In genomic region chr20:8170921-8171320, GRCh38 we compare ENCODE assay signal across 34 cellular contexts.
"Had no signal": no experiment of that assay in that cellular context is flagged by ENCODE, and none has a peak within 500 bp of the region (broad histone marks: within the 10 kb centered on the region; RNA-seq: fewer than 3 reads in every experiment).

No MANE protein-coding gene starts in this region.

- FAIRE-seq: astrocyte, TTC549 had no signal

- H3K36me3 ChIP-seq: adrenal gland, brain microvascular endothelial cell, breast epithelium had no signal

- ATAC-seq: activated CD8-positive, alpha-beta T cell treated with anti-CD3 and anti-CD28 coated beads for 36 hours; activated naive CD4-positive, alpha-beta T cell treated with anti-CD3 and anti-CD28 coated beads, Interleukin-2, amount 50 U/mL, for 72 hours; activated T-cell treated with anti-CD3 and anti-CD28 coated beads, Interleukin-2, amount 50 U/mL, for 4 hours; activated T-cell treated with anti-CD3 and anti-CD28 coated beads, Interleukin-2, amount 50 U/mL, for 72 hours; activated T-helper 17 cell treated with anti-CD3 and anti-CD28 coated beads, Interleukin-2, amount 50 U/mL, for 72 hours; body of pancreas; T-cell; T-helper 17 cell had no signal

- H3K27ac ChIP-seq: adrenal gland, body of pancreas, brain microvascular endothelial cell, breast epithelium, VCaP had no signal

- H3K9me3 ChIP-seq: adrenal gland, body of pancreas, breast epithelium had no signal

- H3K4me3 ChIP-seq: adrenal gland, body of pancreas, breast epithelium had no signal

- DNase-seq: activated B cell treated with CpG ODN at 0.5 μM for 24 hours; activated CD4-positive, alpha-beta memory T cell treated with anti-CD3 and anti-CD28 coated beads for 36 hours; activated CD4-positive, alpha-beta T cell treated with anti-CD3 and anti-CD28 coated beads for 4 hours; activated CD4-positive, alpha-beta T cell treated with anti-CD3 and anti-CD28 coated beads, Interleukin-2, amount 10 ng/mL, durations not matched to agents 24 days and 14 days; activated CD4-positive, alpha-beta T cell treated with anti-CD3 and anti-CD28 coated beads, Interleukin-2, amount 50 U/mL, for 1 hour; activated CD4-positive, alpha-beta T cell treated with anti-CD3 and anti-CD28 coated beads, Interleukin-2, amount 50 U/mL, for 4 hours; activated CD4-positive, CD25-positive, alpha-beta regulatory T cell treated with anti-CD3 and anti-CD28 coated beads, Interleukin-2, amount 50 U/mL, for 72 hours; activated CD8-positive, alpha-beta memory T cell treated with anti-CD3 and anti-CD28 coated beads, Interleukin-2, amount 50 U/mL, for 4 hours; activated CD8-positive, alpha-beta T cell treated with anti-CD3 and anti-CD28 coated beads for 36 hours; activated effector memory CD4-positive, alpha-beta T cell treated with anti-CD3 and anti-CD28 coated beads, Interleukin-2, amount 50 U/mL, for 16 hours; activated gamma-delta T cell treated with Interleukin-2 at 50 U/mL for 16 hours; activated naive CD4-positive, alpha-beta T cell; activated naive CD4-positive, alpha-beta T cell treated with anti-CD3 and anti-CD28 coated beads for 36 hours; activated naive CD4-positive, alpha-beta T cell treated with anti-CD3 and anti-CD28 coated beads, Interleukin-2, amount 50 U/mL, for 16 hours; activated naive CD8-positive, alpha-beta T cell treated with anti-CD3 and anti-CD28 coated beads for 36 hours; activated T-cell treated with anti-CD3 and anti-CD28 coated beads for 4 hours; activated T-cell treated with anti-CD3 and anti-CD28 coated beads, Interleukin-2, amount 50 U/mL, for 1 hour; activated T-cell treated with anti-CD3 and anti-CD28 coated beads, Interleukin-2, amount 50 U/mL, for 4 hours; activated T-cell treated with anti-CD3 and anti-CD28 coated beads, Interleukin-2, amount 50 U/mL, for 72 hours; adrenal gland; amniotic stem cell; aorta; body of pancreas; brain microvascular endothelial cell; central memory CD4-positive, alpha-beta T cell; T-cell; T-helper 17 cell; T1000 had no signal

- H3K4me1 ChIP-seq: adrenal gland, breast epithelium had no signal

- H3K27me3 ChIP-seq: adrenal gland, body of pancreas, brain microvascular endothelial cell, breast epithelium had no signal
